In the genomic region with DNA sequence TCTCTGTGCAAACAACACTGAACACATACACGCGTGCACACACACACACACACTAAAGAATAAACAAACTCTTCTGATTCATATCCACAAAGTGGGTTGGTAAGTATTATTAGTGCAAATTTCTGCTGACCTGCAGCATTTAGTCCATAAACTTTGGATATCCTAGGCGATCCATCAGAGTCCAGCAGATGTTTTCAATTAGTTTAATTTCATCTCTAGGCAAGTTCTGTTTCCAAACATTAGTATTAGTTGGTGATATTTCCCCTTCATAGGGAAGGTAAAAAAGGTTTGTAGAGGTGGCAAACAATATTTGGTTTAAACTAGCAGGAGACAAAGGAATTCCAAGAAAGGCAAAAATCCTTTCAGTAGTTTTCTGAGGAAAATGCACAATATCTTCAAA, we compare ENCODE assay signal across 18 cellular contexts. TPM values are rescaled to one million over a fixed set of nuclear protein-coding genes. Genes with fewer than 3 reads are reported as not detected.
DNase-seq lines count a peak whose midpoint lies in the region; ATAC-seq and TF ChIP-seq lines count a peak whose summit lies in the region.
"Had no signal": no experiment of that assay in that cellular context is flagged by ENCODE, and none has a peak within 500 bp of the region (broad histone marks: within the 10 kb centered on the region; RNA-seq: fewer than 3 reads in every experiment).

No MANE protein-coding gene starts in this region.

- H3K4me1 Mint-ChIP-seq in activated CD4-positive, alpha-beta T cell treated with anti-CD3 and anti-CD28 coated beads, Interleukin-2, amount 10 ng/mL, durations not matched to agents 24 days and 14 days = peaks cover 5% of the 10 kb centered on the region
- peaks cover 4% of the 10 kb centered on the region for H3K4me1 Mint-ChIP-seq in activated CD4-positive, alpha-beta T cell treated with anti-CD3 and anti-CD28 coated beads, Interleukin-2, amount 10 ng/mL, durations not matched to agents 7 days and 5 days

- H3K4me3 ChIP-seq in dorsolateral prefrontal cortex (peak overlapping the region in 8 of 59 donors; percentile 18 to 49 (median 34)), coronary artery (no peak overlapping the region)
- H3K4me3 ChIP-seq: BLaER1 had no signal

- H3K4me3 Mint-ChIP-seq in activated CD4-positive, alpha-beta T cell treated with anti-CD3 and anti-CD28 coated beads, Interleukin-2, amount 10 ng/mL, durations not matched to agents 24 days and 14 days = no peak overlapping the region
- no peak overlapping the region for H3K4me3 Mint-ChIP-seq in activated CD4-positive, alpha-beta T cell treated with anti-CD3 and anti-CD28 coated beads, Interleukin-2, amount 10 ng/mL, durations not matched to agents 7 days and 5 days
- H3K4me3 Mint-ChIP-seq: CD8-positive, alpha-beta T cell; H9 had no signal

- H3K27ac ChIP-seq in dorsolateral prefrontal cortex (peak overlapping the region; percentile 16 to 99 (median 84)), coronary artery (no peak overlapping the region)
- H3K27ac ChIP-seq: BLaER1 had no signal

- H3K27ac Mint-ChIP-seq in activated CD4-positive, alpha-beta T cell treated with anti-CD3 and anti-CD28 coated beads, Interleukin-2, amount 10 ng/mL, durations not matched to agents 24 days and 14 days = no peak overlapping the region
- no peak overlapping the region for H3K27ac Mint-ChIP-seq in activated CD4-positive, alpha-beta T cell treated with anti-CD3 and anti-CD28 coated beads, Interleukin-2, amount 10 ng/mL, durations not matched to agents 7 days and 5 days
- H3K27ac Mint-ChIP-seq: CD8-positive, alpha-beta T cell had no signal

- peak; percentile 10 for DNase-seq in activated CD4-positive, alpha-beta T cell treated with anti-CD3 and anti-CD28 coated beads, Interleukin-2, amount 10 ng/mL, durations not matched to agents 24 days and 14 days
- DNase-seq in activated CD4-positive, alpha-beta T cell treated with anti-CD3 and anti-CD28 coated beads, Interleukin-2, amount 10 ng/mL, durations not matched to agents 7 days and 5 days = no peak
- DNase-seq in dorsolateral prefrontal cortex = no peak
- DNase-seq in medulla oblongata (ENCODE audit: extremely low spot score) = peak; percentile 42
- no peak for DNase-seq in coronary artery (ENCODE audit: low spot score)
- no peak for DNase-seq in amygdala (lab: John Stamatoyannopoulos, UW)
- DNase-seq in dermis blood vessel endothelial cell = no peak
- DNase-seq: CD8-positive, alpha-beta T cell; H9; NCI-H1436 treated with DMSO at 0.1 percent for 48 hours; NCI-H2029 treated with DMSO at 0.1 percent for 48 hours; NCI-H2171 treated with DMSO at 0.1 percent for 48 hours; NCI-H446 treated with DMSO at 0.1 percent for 48 hours; NK-92 treated with Interleukin-12 subunit alpha and Interleukin-12 subunit beta, amount 100 ng/mL, for 24 hours; SHP77 had no signal

- TF ChIP-seq CTCF in dorsolateral prefrontal cortex (IDR thresholded peaks at IDR 0.05 in 54 of 56, conservative IDR thresholded peaks at IDR 0.05 in 2 of 56; ENCODE audit: low read depth in 1 of 56, partially characterized antibody in 56 of 56) = no peak
- no peak for TF ChIP-seq CTCF in coronary artery (IDR thresholded peaks at IDR 0.05)

- no peaks in the 10 kb centered on the region for H3K36me3 Mint-ChIP-seq in activated CD4-positive, alpha-beta T cell treated with anti-CD3 and anti-CD28 coated beads, Interleukin-2, amount 10 ng/mL, durations not matched to agents 24 days and 14 days (ENCODE audit: low read depth)
- H3K36me3 Mint-ChIP-seq in activated CD4-positive, alpha-beta T cell treated with anti-CD3 and anti-CD28 coated beads, Interleukin-2, amount 10 ng/mL, durations not matched to agents 7 days and 5 days (ENCODE audit: low read depth) = no peaks in the 10 kb centered on the region
- H3K36me3 Mint-ChIP-seq: CD8-positive, alpha-beta T cell had no signal

- H3K27me3 ChIP-seq in dorsolateral prefrontal cortex = no peaks in the 10 kb centered on the region

- peaks cover 22% of the 10 kb centered on the region for H3K27me3 Mint-ChIP-seq in activated CD4-positive, alpha-beta T cell treated with anti-CD3 and anti-CD28 coated beads, Interleukin-2, amount 10 ng/mL, durations not matched to agents 24 days and 14 days
- H3K27me3 Mint-ChIP-seq in activated CD4-positive, alpha-beta T cell treated with anti-CD3 and anti-CD28 coated beads, Interleukin-2, amount 10 ng/mL, durations not matched to agents 7 days and 5 days = peaks cover 20% of the 10 kb centered on the region

- POLR2A ChIA-PET in activated CD4-positive, alpha-beta T cell treated with anti-CD3 and anti-CD28 coated beads, Interleukin-2, amount 10 ng/mL, durations not matched to agents 7 days and 5 days (lab: Charles Lee) = no interaction called here

- intact Hi-C loops in activated CD4-positive, alpha-beta T cell treated with anti-CD3 and anti-CD28 coated beads, Interleukin-2, amount 10 ng/mL, durations not matched to agents 24 days and 14 days (cut with micrococcal nuclease) = loop anchor here (10.0 kb wide), 1 partner anchor 1204 kb away; the partner anchor contains the start of gene TMX3
- intact Hi-C loops in dorsolateral prefrontal cortex (cut with DNase I) = loop anchor here in 1 of 2 donors (5.0 kb wide), 1 partner anchor 44 kb away; no protein-coding TSS in a partner anchor

- no peaks in the 10 kb centered on the region for H3K9me3 Mint-ChIP-seq in activated CD4-positive, alpha-beta T cell treated with anti-CD3 and anti-CD28 coated beads, Interleukin-2, amount 10 ng/mL, durations not matched to agents 24 days and 14 days
- H3K9me3 Mint-ChIP-seq in activated CD4-positive, alpha-beta T cell treated with anti-CD3 and anti-CD28 coated beads, Interleukin-2, amount 10 ng/mL, durations not matched to agents 7 days and 5 days = no peaks in the 10 kb centered on the region
- H3K9me3 Mint-ChIP-seq: CD8-positive, alpha-beta T cell had no signal

- ATAC-seq in HG02610 (IDR thresholded peaks at IDR 0.05; ENCODE audit: unreplicated experiment) = no peak
- ATAC-seq: CD8-positive, alpha-beta T cell had no signal

- CTCF ChIA-PET in activated CD4-positive, alpha-beta T cell treated with anti-CD3 and anti-CD28 coated beads, Interleukin-2, amount 10 ng/mL, durations not matched to agents 7 days and 5 days (lab: Charles Lee) = no interaction called here

RNA-seq across cellular contexts. Expression of gene DSEL, which starts 5.7 kb away (rescaled TPM):
- total RNA-seq in activated CD4-positive, alpha-beta T cell treated with anti-CD3 and anti-CD28 coated beads, Interleukin-2, amount 10 ng/mL, durations not matched to agents 24 days and 14 days = not detected in 2 replicates
- under 1 TPM; 0.10 TPM for total RNA-seq in activated CD4-positive, alpha-beta T cell treated with anti-CD3 and anti-CD28 coated beads, Interleukin-2, amount 10 ng/mL, durations not matched to agents 7 days and 5 days
- total RNA-seq in dorsolateral prefrontal cortex (10 to 100 TPM in 117 of 120 experiments, 1 to 10 TPM in 3; 7.3 to 35.4 (median 16.0) TPM), dermis blood vessel endothelial cell (9.2 and 10.6 TPM in 2 replicates)
- total RNA-seq: OCI-LY7 had no signal

Comparison
In these comparisons a context has a peak if more than half of its experiments do, and no peak if none do; other contexts are left out.
1. DNase-seq: peak in activated CD4-positive, alpha-beta T cell treated with anti-CD3 and anti-CD28 coated beads, Interleukin-2, amount 10 ng/mL, durations not matched to agents 24 days and 14 days (single experiment) and medulla oblongata (single experiment); none in activated CD4-positive, alpha-beta T cell treated with anti-CD3 and anti-CD28 coated beads, Interleukin-2, amount 10 ng/mL, durations not matched to agents 7 days and 5 days (single experiment), dorsolateral prefrontal cortex (0 of 10), coronary artery (single experiment), amygdala (0 of 56) and dermis blood vessel endothelial cell (single experiment).
2. H3K27ac ChIP-seq: peak in dorsolateral prefrontal cortex (59 of 59); none in coronary artery (0 of 2).